In the genomic region with DNA sequence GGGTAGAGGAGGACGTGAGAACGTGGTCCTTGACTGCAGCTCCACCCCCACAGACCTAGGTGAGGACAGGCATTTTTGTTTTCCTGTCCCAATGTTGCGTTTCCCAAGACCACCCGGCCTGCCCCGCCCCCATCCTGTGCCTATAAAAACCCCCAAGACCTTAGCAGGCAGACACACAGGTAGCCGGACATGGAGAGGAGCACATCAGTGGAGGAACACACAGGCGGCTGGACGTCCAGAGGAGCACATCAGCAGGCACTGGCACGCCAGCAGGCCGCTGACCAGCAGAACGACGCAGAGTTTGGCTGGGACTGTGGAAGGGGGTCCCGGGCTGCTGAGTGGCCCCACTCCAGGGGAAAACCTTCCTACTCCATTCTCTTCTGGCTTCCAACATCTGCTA, we compare ENCODE assay signal across 8 cellular contexts. TPM values are rescaled to one million over a fixed set of nuclear protein-coding genes. Genes with fewer than 3 reads are reported as not detected.
DNase-seq lines count a peak whose midpoint lies in the region; ATAC-seq and TF ChIP-seq lines count a peak whose summit lies in the region.

No MANE protein-coding gene starts in this region.

- ATAC-seq in GM21360 (IDR thresholded peaks at IDR 0.05; ENCODE audit: unreplicated experiment): no peak
- no peak for ATAC-seq in GM18868 (IDR thresholded peaks at IDR 0.05; ENCODE audit: unreplicated experiment)

- H3K4me1 ChIP-seq in Peyer's patch: peaks cover 4 to 9% (median 5%) of the 10 kb centered on the region in 4 donors
- H3K4me1 ChIP-seq in osteoblast (ENCODE audit: insufficient read depth, low read length): peaks cover 8% of the 10 kb centered on the region

- no peaks in the 10 kb centered on the region for H3K79me2 ChIP-seq in osteoblast (ENCODE audit: insufficient read depth, low read length)

- TF ChIP-seq CTCF in GM06990 (IDR thresholded peaks at IDR 0.05; ENCODE audit: insufficient read depth, low read length, poor library complexity, severe bottlenecking) (no peak), Peyer's patch (IDR thresholded peaks at IDR 0.05) (no peak), epithelial cell of proximal tubule (conservative IDR thresholded peaks at IDR 0.05; ENCODE audit: low read depth, low read length) (no peak), osteoblast (IDR thresholded peaks at IDR 0.05; ENCODE audit: extremely low read depth, low read depth, low read length) (no peak)

- no peak for TF ChIP-seq POLR2A in Peyer's patch (IDR thresholded peaks at IDR 0.05)

- no peaks in the 10 kb centered on the region for H3K36me3 ChIP-seq in GM06990 (ENCODE audit: control insufficient read depth, insufficient read depth, low read length)
- no peaks in the 10 kb centered on the region for H3K36me3 ChIP-seq in Peyer's patch
- no peaks in the 10 kb centered on the region for H3K36me3 ChIP-seq in osteoblast (ENCODE audit: insufficient read depth, low read length)

- H3K27me3 ChIP-seq in GM06990 (replicated peaks; ENCODE audit: control insufficient read depth, insufficient read depth, low read length) (no peaks in the 10 kb centered on the region), Peyer's patch (no peaks in the 10 kb centered on the region), osteoblast (ENCODE audit: insufficient read depth, low read length) (peaks cover 9% of the 10 kb centered on the region)

- H3K27ac ChIP-seq in Peyer's patch: peak overlapping the region in 1 of 4 donors; percentile 38
- H3K27ac ChIP-seq in osteoblast (ENCODE audit: low read depth, low read length): no peak overlapping the region

- peak overlapping the region; percentile 36; the same call in 1 of the 2 replicates for H3K4me3 ChIP-seq in GM06990 (replicated peaks; ENCODE audit: low read depth, low read length)
- H3K4me3 ChIP-seq in Peyer's patch: peak overlapping the region in 3 of 4 donors; percentile 33 to 42 (median 40)
- peak overlapping the region; percentile 40 for H3K4me3 ChIP-seq in epithelial cell of proximal tubule (ENCODE audit: low read depth, low read length)
- peak overlapping the region; percentile 62 for H3K4me3 ChIP-seq in osteoblast (ENCODE audit: insufficient read depth, low read length)

- H2AFZ ChIP-seq in osteoblast (ENCODE audit: low read length): no peak overlapping the region

- H3K4me2 ChIP-seq in osteoblast (ENCODE audit: insufficient read depth, low read length): peak overlapping the region; percentile 78

- DNase-seq in GM06990 (ENCODE audit: extremely low read depth, insufficient read length) (peak; percentile 9), Peyer's patch (peak in 2 of 3 donors; percentile 48), epithelial cell of proximal tubule (ENCODE audit: low read depth) (no peak), osteoblast (ENCODE audit: insufficient read length, low spot score, missing footprints) (no peak), H4 (ENCODE audit: low spot score) (no peak), kidney glomerular epithelial cell (lab: John Stamatoyannopoulos, UW) (no peak)

- H3K9me3 ChIP-seq in Peyer's patch (no peaks in the 10 kb centered on the region), osteoblast (ENCODE audit: low read depth, low read length) (no peaks in the 10 kb centered on the region)

- H4K20me1 ChIP-seq in osteoblast (ENCODE audit: insufficient read depth, low read length): no peaks in the 10 kb centered on the region

RNA-seq across cellular contexts. Expression of a gene that starts 12.7 kb away (rescaled TPM):
- total RNA-seq in Peyer's patch: 10 to 100 TPM; 24.8 to 74.3 (median 64.6) TPM
- total RNA-seq in epithelial cell of proximal tubule: 22.1 and 38.5 TPM in 2 replicates
- total RNA-seq in osteoblast: 36.5 and 39.8 TPM in 2 replicates
- 34.0 and 34.5 TPM in 2 replicates for total RNA-seq in H4 (2014; rRNA removed; shearing (Covaris generic))

RNA-seq across cellular contexts. Expression of a gene that starts 30.2 kb away (rescaled TPM):
- 100 to 1,000 TPM in 2 of 4 donors, 10 to 100 TPM in 2; 47.9 to 182 (median 107) TPM for total RNA-seq in Peyer's patch
- total RNA-seq in epithelial cell of proximal tubule: 31.9 and 33.8 TPM in 2 replicates
- total RNA-seq in osteoblast: 31.2 and 34.7 TPM in 2 replicates
- 75.9 and 90.5 TPM in 2 replicates for total RNA-seq in H4 (2014; rRNA removed; shearing (Covaris generic))

RNA-seq across cellular contexts. Expression of a gene that starts 37.4 kb away (rescaled TPM):
- total RNA-seq in Peyer's patch (100 to 1,000 TPM in 2 of 4 donors, 10 to 100 TPM in 2; 58.6 to 137 (median 107) TPM), epithelial cell of proximal tubule (126 and 131 TPM in 2 replicates), osteoblast (11.8 and 13.4 TPM in 2 replicates)
- 128 and 142 TPM in 2 replicates for total RNA-seq in H4 (2014; rRNA removed; shearing (Covaris generic))

RNA-seq across cellular contexts. Expression of a gene that starts 47.0 kb away (rescaled TPM):
- total RNA-seq in Peyer's patch: 100 to 1,000 TPM in 2 of 4 donors, 10 to 100 TPM in 2; 47.0 to 117 (median 105) TPM
- 129 and 160 TPM in 2 replicates for total RNA-seq in epithelial cell of proximal tubule
- total RNA-seq in osteoblast: 28.3 and 36.9 TPM in 2 replicates
- 35.4 and 36.2 TPM in 2 replicates for total RNA-seq in H4 (2014; rRNA removed; shearing (Covaris generic))

RNA-seq across cellular contexts. Expression of a gene that starts 59.7 kb away (rescaled TPM):
- total RNA-seq in Peyer's patch (10 to 100 TPM; 19.4 to 47.0 (median 30.1) TPM), epithelial cell of proximal tubule (39.0 and 47.0 TPM in 2 replicates), osteoblast (29.8 and 31.1 TPM in 2 replicates)
- 46.5 and 51.4 TPM in 2 replicates for total RNA-seq in H4 (2014; rRNA removed; shearing (Covaris generic))

Comparison
In these comparisons a context has a peak if more than half of its experiments do, and no peak if none do; other contexts are left out.
1. DNase-seq: peak in GM06990 (single experiment) and Peyer's patch (2 of 3); none in epithelial cell of proximal tubule (single experiment), osteoblast (single experiment), H4 (single experiment) and kidney glomerular epithelial cell (single experiment).
2. Peak in every context shown above with its lines, with median percentiles within 50 percentile points of each other: H3K4me3 ChIP-seq.